ENCODE assay signal across 8 cellular contexts in the genomic region with DNA sequence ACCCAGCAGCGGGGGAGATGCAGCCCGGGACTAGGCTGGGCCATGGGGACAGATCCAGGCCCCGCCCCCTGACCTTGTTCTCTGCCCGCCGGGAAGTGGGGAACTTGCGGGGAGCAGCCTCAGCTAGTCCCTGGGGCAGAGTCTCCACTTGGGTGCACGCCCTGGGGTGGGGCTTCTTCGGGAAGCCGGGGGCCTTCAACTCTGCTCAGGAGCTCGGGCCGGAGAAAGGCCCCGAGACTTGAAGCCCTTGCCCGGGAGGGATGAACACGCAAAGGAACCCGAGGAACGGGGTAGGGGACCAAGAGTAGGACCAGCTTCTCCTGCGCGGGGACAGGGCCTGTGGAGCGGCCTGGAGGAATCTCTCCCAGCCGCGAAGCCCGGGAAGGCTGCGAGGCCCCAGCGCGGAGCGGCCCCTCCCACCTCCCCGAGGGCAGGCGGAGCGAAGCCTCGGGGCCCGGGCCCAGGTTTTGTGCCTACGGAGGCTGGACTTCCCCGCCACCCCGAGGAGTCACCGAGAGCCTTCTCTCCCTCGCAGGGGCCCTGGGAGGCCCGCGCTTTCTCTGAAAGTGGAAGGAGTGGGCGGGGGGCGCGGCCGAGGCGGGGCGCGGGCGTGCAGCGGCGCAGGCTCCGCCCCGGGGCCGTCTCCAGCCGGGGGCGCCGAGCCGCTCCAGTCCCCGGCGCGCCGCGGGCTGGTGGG. TPM values are rescaled to one million over a fixed set of nuclear protein-coding genes. Genes with fewer than 3 reads are reported as not detected.
DNase-seq lines count a peak whose midpoint lies in the region; ATAC-seq and TF ChIP-seq lines count a peak whose summit lies in the region.

A gene (plus strand): TSS at position 670 of the 697 bp plus-strand sequence. CDS start 54 bp downstream, outside the sequence.

- H3K9ac ChIP-seq in mesendoderm (ENCODE audit: low read length) = peak within 1 kb of the TSS; percentile 65

- no peak within 1 kb of the TSS for H3K4ac ChIP-seq in mesendoderm (ENCODE audit: low read depth, low read length)

- H3K27me3 ChIP-seq in mesendoderm (ENCODE audit: insufficient read depth, low read length, poor library complexity) = peaks cover 43% of the 10 kb centered on the region

- peak within 1 kb of the TSS; percentile 45 for H3K23ac ChIP-seq in mesendoderm (ENCODE audit: low read length)

- DNase-seq in AG04449 (ENCODE audit: low read depth, low spot score) (no peak), NCI-H446 treated with DMSO at 0.1 percent for 48 hours (lab: John Stamatoyannopoulos, UW) (peak; percentile 40), ecto neural progenitor cell (ENCODE audit: low spot score) (peak; percentile 83), mesendoderm (peak; percentile 71)
- peak; percentile 93 to 94 for DNase-seq in activated CD4-positive, alpha-beta T cell treated with anti-CD3 and anti-CD28 coated beads, Interleukin-2, amount 50 U/mL, for 48 hours
- DNase-seq in stimulated activated CD8-positive, alpha-beta memory T cell treated with anti-CD3 and anti-CD28 coated beads, Interleukin-15, amount 100 ng/mL, for 24 hours (ENCODE audit: low read depth) = peak; percentile 68

- H2BK15ac ChIP-seq in mesendoderm (replicated peaks; ENCODE audit: low read depth) = no peak within 1 kb of the TSS

- no peak for TF ChIP-seq CTCF in AG04449 (IDR thresholded peaks at IDR 0.05; ENCODE audit: insufficient read depth, low read length, missing control alignments)

- no peak within 1 kb of the TSS for H2BK5ac ChIP-seq in mesendoderm (ENCODE audit: low read length)

- ATAC-seq in GM18858 (IDR thresholded peaks at IDR 0.05; ENCODE audit: unreplicated experiment) (peak; percentile 45), HG03066 (IDR thresholded peaks at IDR 0.05; ENCODE audit: low read depth, unreplicated experiment) (peak; percentile 70)

- H4K5ac ChIP-seq in mesendoderm (ENCODE audit: low read length) = no peak within 1 kb of the TSS

- POLR2A ChIA-PET in AG04449 (lab: Yijun Ruan, JAX) = interaction anchor here (0.6 to 1.0 kb wide), 3 partner anchors 41 to 51 kb away, joined by 3 to 4 read pairs (median 3); a partner anchor contains a TSS

- peaks cover 4% of the 10 kb centered on the region for H3K4me1 ChIP-seq in mesendoderm (ENCODE audit: control insufficient read depth, low read depth, low read length)

- H3K27ac ChIP-seq in mesendoderm (ENCODE audit: low read depth, low read length) = no peak within 1 kb of the TSS

- no peak within 1 kb of the TSS for H2BK120ac ChIP-seq in mesendoderm (ENCODE audit: low read depth, low read length)

- H3K36me3 ChIP-seq in mesendoderm (ENCODE audit: control insufficient read depth, insufficient read depth, low read length) = no peaks in the 10 kb centered on the region

- H3K79me2 ChIP-seq in mesendoderm (ENCODE audit: control insufficient read depth, insufficient read depth, low read length) = no peaks in the 10 kb centered on the region

- no peak within 1 kb of the TSS for H2AK5ac ChIP-seq in mesendoderm (ENCODE audit: low read length)

- peak within 1 kb of the TSS; percentile 59 for H3K4me3 ChIP-seq in AG04449 (ENCODE audit: low read depth, low read length)
- peak within 1 kb of the TSS; percentile 42 for H3K4me3 ChIP-seq in mesendoderm (ENCODE audit: low read length)

- H3K79me1 ChIP-seq in mesendoderm (ENCODE audit: low read length) = no peaks in the 10 kb centered on the region

- peak within 1 kb of the TSS; percentile 80 for H3K56ac ChIP-seq in mesendoderm (ENCODE audit: low read length)

- H3K18ac ChIP-seq in mesendoderm (ENCODE audit: low read length) = no peak within 1 kb of the TSS

- H4K8ac ChIP-seq in mesendoderm (ENCODE audit: low read depth, low read length) = no peak within 1 kb of the TSS

- WGBS in mesendoderm (ENCODE audit: extremely low coverage, insufficient coverage, low lambda C conversion rate) = no CpG with 5 or more reads among the region's 60 CpGs

- CTCF ChIA-PET in AG04449 (lab: Yijun Ruan, JAX) = interaction anchor here (0.7 to 1.6 kb wide), 3 partner anchors 10 to 27 kb away, joined by 3 to 4 read pairs (median 4); no protein-coding TSS in a partner anchor

- H3K4me2 ChIP-seq in mesendoderm (ENCODE audit: low read length) = peak within 1 kb of the TSS; percentile 94

RNA-seq across cellular contexts. Expression of the gene that starts here (rescaled TPM):
- 0.24 TPM for polyA plus RNA-seq in mesendoderm (2013, experiment 1 of 2)
- 0.24 TPM for polyA plus RNA-seq in mesendoderm (2013, experiment 2 of 2)
